ENCODE assay signal across 8 cellular contexts in genomic region chr19:55341191-55342043, GRCh38. TPM values are rescaled to one million over a fixed set of nuclear protein-coding genes. Genes with fewer than 3 reads are reported as not detected.
DNase-seq lines count a peak whose midpoint lies in the region; ATAC-seq, FAIRE-seq and TF ChIP-seq lines count a peak whose summit lies in the region.

No MANE protein-coding gene starts in this region.

- peak overlapping the region; percentile 56 for H3K56ac ChIP-seq in mesendoderm (ENCODE audit: low read length)

- H3K27me3 ChIP-seq in duodenal mucosa (ENCODE audit: control insufficient read depth in 1 of 2, insufficient read depth in 2 of 2, low read length in 2 of 2) (no peaks in the 10 kb centered on the region), mesendoderm (ENCODE audit: insufficient read depth, low read length, poor library complexity) (no peaks in the 10 kb centered on the region)

- DNase-seq in GM12892 (ENCODE audit: insufficient read length): peak; percentile 94
- DNase-seq in NCI-H2171 treated with DMSO at 0.1 percent for 48 hours (lab: John Stamatoyannopoulos, UW): peak; percentile 81
- DNase-seq in activated CD4-positive, alpha-beta T cell treated with anti-CD3 and anti-CD28 coated beads for 1 hour: peak; percentile 19
- peak; percentile 91 for DNase-seq in mesendoderm
- DNase-seq in stimulated activated CD8-positive, alpha-beta memory T cell treated with anti-CD3 and anti-CD28 coated beads, Interleukin-4, amount 100 ng/mL, for 24 hours (ENCODE audit: low read depth): peak; percentile 47

- H2AK5ac ChIP-seq in mesendoderm (ENCODE audit: low read length): no peak overlapping the region

- no peak overlapping the region for H4K5ac ChIP-seq in mesendoderm (ENCODE audit: low read length)

- peaks cover 2% of the 10 kb centered on the region for H3K79me1 ChIP-seq in mesendoderm (ENCODE audit: low read length)

- H3K4me2 ChIP-seq in mesendoderm (ENCODE audit: low read length): no peak overlapping the region

- H3K9me3 ChIP-seq in duodenal mucosa (ENCODE audit: control insufficient read depth in 1 of 2, low read length in 2 of 2): no peaks in the 10 kb centered on the region

- H3K9ac ChIP-seq in duodenal mucosa (ENCODE audit: low read depth in 1 of 2, low read length in 2 of 2): peak overlapping the region in 1 of 2 donors; percentile 98
- peak overlapping the region; percentile 2 for H3K9ac ChIP-seq in mesendoderm (ENCODE audit: low read length)

- ATAC-seq in HG02763 (IDR thresholded peaks at IDR 0.05; ENCODE audit: unreplicated experiment) (no peak), GM19467 (IDR thresholded peaks at IDR 0.05; ENCODE audit: unreplicated experiment) (no peak)

- peaks cover 5 to 14% of the 10 kb centered on the region in 2 donors for H3K36me3 ChIP-seq in duodenal mucosa (ENCODE audit: control insufficient read depth in 1 of 2, insufficient read depth in 2 of 2, low read length in 2 of 2)
- no peaks in the 10 kb centered on the region for H3K36me3 ChIP-seq in mesendoderm (ENCODE audit: control insufficient read depth, insufficient read depth, low read length)

- no peak overlapping the region for H4K8ac ChIP-seq in mesendoderm (ENCODE audit: low read depth, low read length)

- no peak overlapping the region for H2BK120ac ChIP-seq in mesendoderm (ENCODE audit: low read depth, low read length)

- no peak overlapping the region for H2BK5ac ChIP-seq in mesendoderm (ENCODE audit: low read length)

- no peak for TF ChIP-seq POLR2A in GM12892 (IDR thresholded peaks at IDR 0.05; ENCODE audit: low read depth, low read length)

- H3K4me3 ChIP-seq in duodenal mucosa (ENCODE audit: low read depth in 1 of 2, low read length in 2 of 2): peak overlapping the region; percentile 80 to 84
- no peak overlapping the region for H3K4me3 ChIP-seq in mesendoderm (ENCODE audit: low read length)

- H3K79me2 ChIP-seq in mesendoderm (ENCODE audit: control insufficient read depth, insufficient read depth, low read length): no peaks in the 10 kb centered on the region

- H3K4me1 ChIP-seq in duodenal mucosa (ENCODE audit: control insufficient read depth in 1 of 2, insufficient read depth in 2 of 2, low read length in 2 of 2) (peaks cover 7 to 28% of the 10 kb centered on the region in 2 donors), mesendoderm (ENCODE audit: control insufficient read depth, low read depth, low read length) (no peaks in the 10 kb centered on the region)

- no peak overlapping the region for H2BK15ac ChIP-seq in mesendoderm (replicated peaks; ENCODE audit: low read depth)

- H3K27ac ChIP-seq in duodenal mucosa (ENCODE audit: low read depth, low read length) (no peak overlapping the region), mesendoderm (ENCODE audit: low read depth, low read length) (no peak overlapping the region)

- no peak overlapping the region for H3K4ac ChIP-seq in mesendoderm (ENCODE audit: low read depth, low read length)

- H3K18ac ChIP-seq in mesendoderm (ENCODE audit: low read length): peak overlapping the region; percentile 31

- peak; percentile 83 for FAIRE-seq in GM12892 (lab: Jason Lieb, UNC)

- no peak overlapping the region for H3K23ac ChIP-seq in mesendoderm (ENCODE audit: low read length)

- no CpG with 5 or more reads among the region's 36 CpGs for WGBS in mesendoderm (ENCODE audit: extremely low coverage, insufficient coverage, low lambda C conversion rate)

RNA-seq across cellular contexts. Expression of gene KMT5C, which starts 1.7 kb away (rescaled TPM):
- polyA plus RNA-seq in GM12892 (2012; ENCODE audit: missing spikeins): 7.3 TPM
- polyA plus RNA-seq in mesendoderm (2013, experiment 1 of 2): 9.3 TPM
- polyA plus RNA-seq in mesendoderm (2013, experiment 2 of 2): 8.7 TPM

RNA-seq across cellular contexts. Expression of gene COX6B2, which starts 13.1 kb away (rescaled TPM):
- polyA plus RNA-seq in GM12892 (2012; ENCODE audit: missing spikeins): 0.85 TPM
- 0.10 TPM for polyA plus RNA-seq in mesendoderm (2013, experiment 1 of 2)
- 0.10 TPM for polyA plus RNA-seq in mesendoderm (2013, experiment 2 of 2)

RNA-seq across cellular contexts. Expression of gene TMEM150B, which starts 16.3 kb away (rescaled TPM):
- polyA plus RNA-seq in GM12892 (2012; ENCODE audit: missing spikeins): not detected
- not detected for polyA plus RNA-seq in mesendoderm (2013, experiment 1 of 2)
- 0.08 TPM for polyA plus RNA-seq in mesendoderm (2013, experiment 2 of 2)

RNA-seq across cellular contexts. Expression of gene GARIN5B, which starts 21.6 kb away (rescaled TPM):
- polyA plus RNA-seq in GM12892 (2012; ENCODE audit: missing spikeins): not detected
- polyA plus RNA-seq in mesendoderm (2013, experiment 1 of 2): not detected
- 0.01 TPM for polyA plus RNA-seq in mesendoderm (2013, experiment 2 of 2)

RNA-seq across cellular contexts. Expression of gene IL11, which starts 28.8 kb away (rescaled TPM):
- polyA plus RNA-seq in GM12892 (2012; ENCODE audit: missing spikeins): 0.17 TPM
- polyA plus RNA-seq in mesendoderm (2013, experiment 1 of 2): 0.84 TPM
- 0.41 TPM for polyA plus RNA-seq in mesendoderm (2013, experiment 2 of 2)

Comparison
In these comparisons a context has a peak if more than half of its experiments do, and no peak if none do; other contexts are left out.
1. DNase-seq: peak in every context shown above with its lines; median percentile 94 in GM12892; 91 in mesendoderm; 81 in NCI-H2171 treated with DMSO at 0.1 percent for 48 hours; 47 in stimulated activated CD8-positive, alpha-beta memory T cell treated with anti-CD3 and anti-CD28 coated beads, Interleukin-4, amount 100 ng/mL, for 24 hours; 19 in activated CD4-positive, alpha-beta T cell treated with anti-CD3 and anti-CD28 coated beads for 1 hour.